In the genomic region with DNA sequence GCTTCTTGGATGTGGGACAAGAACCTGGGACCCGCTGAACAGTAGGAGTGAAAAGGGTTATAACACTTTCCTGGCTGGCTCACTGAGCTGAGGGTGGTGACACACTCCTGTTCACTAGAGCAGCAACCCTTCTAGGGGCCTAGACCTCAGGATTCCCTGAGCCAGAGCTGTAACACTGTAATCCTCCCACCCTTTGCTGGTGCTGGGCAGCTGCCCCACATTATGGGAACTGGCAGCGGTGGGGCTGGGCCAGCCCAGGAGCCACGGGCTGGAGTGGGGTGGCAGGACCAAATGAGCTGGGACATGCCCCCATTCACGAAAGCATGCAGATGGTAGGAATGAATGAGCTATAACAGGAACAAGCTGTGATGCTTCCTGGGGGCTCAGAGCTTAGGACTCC, we compare ENCODE assay signal across 16 cellular contexts.
"Had no signal": no experiment of that assay in that cellular context is flagged by ENCODE, and none has a peak within 500 bp of the region (broad histone marks: within the 10 kb centered on the region; RNA-seq: fewer than 3 reads in every experiment).

No MANE protein-coding gene starts in this region.

- ATAC-seq: activated CD8-positive, alpha-beta T cell treated with anti-CD3 and anti-CD28 coated beads for 36 hours; activated naive CD4-positive, alpha-beta T cell treated with anti-CD3 and anti-CD28 coated beads, Interleukin-2, amount 50 U/mL, for 72 hours; activated T-cell treated with anti-CD3 and anti-CD28 coated beads, Interleukin-2, amount 50 U/mL, for 72 hours; mucosa of descending colon; naive thymus-derived CD4-positive, alpha-beta T cell; T-helper 17 cell; WTC11 had no signal

- H3K27me3 Mint-ChIP-seq: activated CD8-positive, alpha-beta T cell treated with anti-CD3 and anti-CD28 coated beads for 36 hours; naive thymus-derived CD4-positive, alpha-beta T cell; T-helper 17 cell had no signal

- H3K4me1 ChIP-seq: transverse colon had no signal

- H3K4me3 ChIP-seq: mucosa of descending colon, transverse colon had no signal

- DNase-seq: activated CD4-positive, alpha-beta T cell treated with anti-CD3 and anti-CD28 coated beads for 4 hours; activated CD8-positive, alpha-beta memory T cell treated with anti-CD3 and anti-CD28 coated beads, Interleukin-2, amount 50 U/mL, for 4 hours; activated CD8-positive, alpha-beta T cell treated with anti-CD3 and anti-CD28 coated beads for 36 hours; activated gamma-delta T cell; activated T-cell treated with anti-CD3 and anti-CD28 coated beads, Interleukin-2, amount 50 U/mL, for 72 hours; caudate nucleus; mucosa of descending colon; naive thymus-derived CD4-positive, alpha-beta T cell; small intestine; stimulated activated CD4-positive, alpha-beta T cell treated with anti-CD3 and anti-CD28 coated beads, Interleukin-4, amount 100 ng/mL, for 24 hours; stimulated activated naive CD4-positive, alpha-beta T cell; T-helper 17 cell; transverse colon had no signal

- H3K27me3 ChIP-seq: neutrophil, transverse colon had no signal

- H3K4me3 Mint-ChIP-seq: activated CD8-positive, alpha-beta T cell treated with anti-CD3 and anti-CD28 coated beads for 36 hours; activated T-cell treated with anti-CD3 and anti-CD28 coated beads, Interleukin-2, amount 50 U/mL, for 72 hours; naive thymus-derived CD4-positive, alpha-beta T cell; T-helper 17 cell; WTC11 had no signal

- H3K4me1 Mint-ChIP-seq: naive thymus-derived CD4-positive, alpha-beta T cell; T-helper 17 cell; WTC11 had no signal

- H3K36me3 ChIP-seq: neutrophil, transverse colon had no signal

- H3K27ac Mint-ChIP-seq: activated CD8-positive, alpha-beta T cell treated with anti-CD3 and anti-CD28 coated beads for 36 hours; activated naive CD4-positive, alpha-beta T cell treated with anti-CD3 and anti-CD28 coated beads, Interleukin-2, amount 50 U/mL, for 72 hours; activated T-cell treated with anti-CD3 and anti-CD28 coated beads, Interleukin-2, amount 50 U/mL, for 72 hours; naive thymus-derived CD4-positive, alpha-beta T cell; T-helper 17 cell; WTC11 had no signal

- H3K27ac ChIP-seq: neutrophil, transverse colon had no signal
